Comparison of ENCODE assay signal across 20 cellular contexts in genomic region chr3:51959651-51960050, GRCh38. TPM values are rescaled to one million over a fixed set of nuclear protein-coding genes. Genes with fewer than 3 reads are reported as not detected.
DNase-seq lines count a peak whose midpoint lies in the region; ATAC-seq and TF ChIP-seq lines count a peak whose summit lies in the region.
"Had no signal": no experiment of that assay in that cellular context is flagged by ENCODE, and none has a peak within 500 bp of the region (broad histone marks: within the 10 kb centered on the region; RNA-seq: fewer than 3 reads in every experiment).

No MANE protein-coding gene starts in this region.

- H3K36me3 Mint-ChIP-seq in stimulated activated naive B cell treated with anti-CD40 and anti-IgM and Interleukin-4, amounts not matched to agents 10 μg/mL and 1 μg/mL and 100 μg/mL, for 72 hours: peaks cover 1 to 6% of the 10 kb centered on the region in 2 donors

- no peaks in the 10 kb centered on the region for H3K27me3 ChIP-seq in WERI-Rb-1 (ENCODE audit: insufficient read depth, low read depth, severe bottlenecking)

- peaks cover 17% of the 10 kb centered on the region in 2 donors for H3K27me3 Mint-ChIP-seq in stimulated activated naive B cell treated with anti-CD40 and anti-IgM and Interleukin-4, amounts not matched to agents 10 μg/mL and 1 μg/mL and 100 μg/mL, for 72 hours

- TF ChIP-seq CTCF in WERI-Rb-1 (IDR thresholded peaks at IDR 0.05; ENCODE audit: low read depth, low read length): no peak

- H3K27ac Mint-ChIP-seq in stimulated activated naive B cell treated with anti-CD40 and anti-IgM and Interleukin-4, amounts not matched to agents 10 μg/mL and 1 μg/mL and 100 μg/mL, for 72 hours: peak overlapping the region; percentile 15
- H3K27ac Mint-ChIP-seq: CD4-positive, alpha-beta memory T cell had no signal

- DNase-seq in left ventricle myocardium superior (peak; percentile 20), left cardiac atrium (no peak), WERI-Rb-1 (no peak), NCI-H1417 (lab: John Stamatoyannopoulos, UW) (no peak), kidney tubule cell (ENCODE audit: low spot score) (no peak)
- no peak for DNase-seq in stimulated activated naive B cell treated with anti-CD40 and anti-IgM and Interleukin-4, amounts not matched to agents 10 μg/mL and 1 μg/mL and 100 μg/mL, for 72 hours
- DNase-seq: 8988T; ACHN; AML-193; C1 segment of cervical spinal cord; Calu3; CD4-positive, alpha-beta memory T cell; COR-L47; DMS53; DMS79 treated with DMSO at 0.1 percent for 48 hours; GM23248; H7; HCEC 1CT had no signal

- peaks cover 0 to 2% of the 10 kb centered on the region in 2 donors for H3K4me1 Mint-ChIP-seq in stimulated activated naive B cell treated with anti-CD40 and anti-IgM and Interleukin-4, amounts not matched to agents 10 μg/mL and 1 μg/mL and 100 μg/mL, for 72 hours

- peak overlapping the region; percentile 100 for H3K27ac ChIP-seq in WERI-Rb-1
- H3K27ac ChIP-seq: A549, GM23248 had no signal

- peaks cover 92% of the 10 kb centered on the region for H3K36me3 ChIP-seq in WERI-Rb-1

- intact Hi-C loops in left ventricle myocardium superior (cut with micrococcal nuclease) (no loop called here), left cardiac atrium (cut with DNase I) (no loop called here)

- H3K9me3 Mint-ChIP-seq in stimulated activated naive B cell treated with anti-CD40 and anti-IgM and Interleukin-4, amounts not matched to agents 10 μg/mL and 1 μg/mL and 100 μg/mL, for 72 hours: no peaks in the 10 kb centered on the region
- H3K9me3 Mint-ChIP-seq: CD4-positive, alpha-beta memory T cell had no signal

- no peak overlapping the region for H3K4me3 Mint-ChIP-seq in stimulated activated naive B cell treated with anti-CD40 and anti-IgM and Interleukin-4, amounts not matched to agents 10 μg/mL and 1 μg/mL and 100 μg/mL, for 72 hours
- H3K4me3 Mint-ChIP-seq: CD4-positive, alpha-beta memory T cell had no signal

- no peaks in the 10 kb centered on the region for H3K9me3 ChIP-seq in WERI-Rb-1 (ENCODE audit: severe bottlenecking)
- H3K9me3 ChIP-seq: A549 had no signal

- no peak overlapping the region for H3K4me3 ChIP-seq in WERI-Rb-1 (ENCODE audit: low read depth, low read length)
- H3K4me3 ChIP-seq: A549, GM23248 had no signal

- ATAC-seq in left ventricle myocardium superior (no peak), left cardiac atrium (no peak)
- ATAC-seq in stimulated activated naive B cell treated with anti-CD40 and anti-IgM and Interleukin-4, amounts not matched to agents 10 μg/mL and 1 μg/mL and 100 μg/mL, for 72 hours (replicated peaks): no peak
- ATAC-seq: A549 had no signal

RNA-seq across cellular contexts. Expression of gene GPR62, which starts 4.5 kb away (rescaled TPM):
- total RNA-seq in left ventricle myocardium superior (0.15 TPM), left cardiac atrium (under 1 TPM in 1 of 2 donors, not detected in 1; 0.53 TPM)
- total RNA-seq: Calu3; CD4-positive, alpha-beta memory T cell; Daoy; GM23248 had no signal

RNA-seq across cellular contexts. Expression of gene PCBP4, which starts 7.6 kb away (rescaled TPM):
- 71.6 TPM for total RNA-seq in left ventricle myocardium superior
- 10 to 100 TPM; 49.1 to 68.3 TPM for total RNA-seq in left cardiac atrium

RNA-seq across cellular contexts. Expression of gene ABHD14B, which starts 14.2 kb away (rescaled TPM):
- 13.1 TPM for total RNA-seq in left ventricle myocardium superior
- total RNA-seq in left cardiac atrium: 10 to 100 TPM; 22.0 to 22.1 TPM

RNA-seq across cellular contexts. Expression of gene ABHD14A, which starts 15.2 kb away (rescaled TPM):
- total RNA-seq in left ventricle myocardium superior: 27.0 TPM
- 10 to 100 TPM; 18.1 to 18.3 TPM for total RNA-seq in left cardiac atrium

RNA-seq across cellular contexts. Expression of gene PARP3, which starts 17.5 kb away (rescaled TPM):
- total RNA-seq in left ventricle myocardium superior (14.7 TPM), left cardiac atrium (10 to 100 TPM; 13.2 to 13.4 TPM)
